In the genomic region with DNA sequence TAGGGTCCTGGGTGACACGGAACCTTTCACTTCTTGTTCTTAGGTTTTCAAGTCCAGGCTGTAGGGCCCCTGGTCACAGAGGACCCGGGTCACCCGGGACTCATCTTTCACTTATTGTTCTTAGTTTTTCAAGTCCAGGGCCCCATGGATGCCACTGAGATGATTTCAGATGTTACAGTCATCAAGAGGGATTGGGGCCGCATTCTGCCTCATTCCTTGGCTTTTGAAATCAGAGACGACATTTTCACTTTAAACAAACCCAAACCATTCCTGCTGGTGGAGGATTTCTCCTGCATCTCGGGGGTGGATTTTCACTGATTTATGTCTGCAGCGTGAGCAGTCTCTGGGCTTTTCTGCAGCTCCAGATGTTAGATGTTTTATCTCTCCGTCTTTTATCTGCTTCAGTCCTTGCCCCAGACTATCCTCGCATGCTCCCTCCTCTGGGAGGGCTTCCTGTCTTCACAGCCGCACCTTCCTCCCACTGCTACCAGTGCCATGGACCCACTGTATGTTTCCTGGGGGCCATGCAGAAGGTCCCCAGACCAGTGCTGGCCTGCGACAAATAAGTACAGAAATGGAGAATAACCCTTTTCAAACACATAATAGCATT, we compare ENCODE assay signal across 23 cellular contexts. TPM values are rescaled to one million over a fixed set of nuclear protein-coding genes. Genes with fewer than 3 reads are reported as not detected.
DNase-seq lines count a peak whose midpoint lies in the region; ATAC-seq and TF ChIP-seq lines count a peak whose summit lies in the region.
"Had no signal": no experiment of that assay in that cellular context is flagged by ENCODE, and none has a peak within 500 bp of the region (broad histone marks: within the 10 kb centered on the region; RNA-seq: fewer than 3 reads in every experiment).

No MANE protein-coding gene starts in this region.

- ATAC-seq in right cardiac atrium (no peak), GM19023 (IDR thresholded peaks at IDR 0.05; ENCODE audit: unreplicated experiment) (no peak)
- ATAC-seq in effector memory CD8-positive, alpha-beta T cell (replicated peaks): no peak
- ATAC-seq: activated CD4-positive, alpha-beta T cell treated with anti-CD3 and anti-CD28 coated beads for 36 hours; GM23338; left colon; Right ventricle myocardium inferior; stimulated activated naive CD8-positive, alpha-beta T cell treated with anti-CD3 and anti-CD28 coated beads, Interleukin-15, amount 100 ng/mL, for 72 hours had no signal

- DNase-seq in right cardiac atrium: peak in 2 of 3 donors; percentile 4 to 5
- DNase-seq in cardiac septum (ENCODE audit: low spot score): no peak
- DNase-seq in esophagus squamous epithelium (lab: John Stamatoyannopoulos, UW): no peak
- no peak for DNase-seq in vagina (ENCODE audit: extremely low spot score in 2 of 2)
- DNase-seq in effector memory CD8-positive, alpha-beta T cell: no peak
- DNase-seq in NOMO-1 (lab: John Stamatoyannopoulos, UW; ENCODE audit: unreplicated experiment in 2 of 2): no peak
- DNase-seq: 8988T; activated CD4-positive, alpha-beta T cell treated with anti-CD3 and anti-CD28 coated beads for 36 hours; C1 segment of cervical spinal cord; dermis blood vessel endothelial cell; glutamatergic neuron; left colon; MM.1S; NCI-H1694; spleen; stimulated activated CD4-positive, alpha-beta T cell treated with anti-CD3 and anti-CD28 coated beads, Interleukin-4, amount 100 ng/mL, for 4 hours; stimulated activated naive CD8-positive, alpha-beta T cell treated with anti-CD3 and anti-CD28 coated beads, Interleukin-15, amount 100 ng/mL, for 72 hours had no signal

- no peaks in the 10 kb centered on the region for H3K27me3 Mint-ChIP-seq in nephron (ENCODE audit: low read depth)
- H3K27me3 Mint-ChIP-seq in effector memory CD8-positive, alpha-beta T cell: peaks cover 0 to 33% of the 10 kb centered on the region in 2 donors
- H3K27me3 Mint-ChIP-seq: activated CD4-positive, alpha-beta T cell treated with anti-CD3 and anti-CD28 coated beads for 36 hours; activated naive CD8-positive, alpha-beta T cell; stimulated activated naive CD8-positive, alpha-beta T cell treated with anti-CD3 and anti-CD28 coated beads, Interleukin-15, amount 100 ng/mL, for 72 hours had no signal

- H3K36me3 ChIP-seq in esophagus squamous epithelium (peaks cover 0 to 25% (median 0%) of the 10 kb centered on the region in 3 donors), vagina (peaks cover 0 to 21% of the 10 kb centered on the region in 2 donors)
- H3K36me3 ChIP-seq: prostate gland, spleen had no signal

- H3K4me1 ChIP-seq in right cardiac atrium (ENCODE audit: control insufficient read depth, insufficient read depth, low read length) (no peaks in the 10 kb centered on the region), esophagus squamous epithelium (peaks cover 31 to 98% (median 69%) of the 10 kb centered on the region in 3 donors), vagina (peaks cover 74% of the 10 kb centered on the region)
- H3K4me1 ChIP-seq: prostate gland, spleen had no signal

- H3K9me3 Mint-ChIP-seq in nephron: no peaks in the 10 kb centered on the region
- no peaks in the 10 kb centered on the region for H3K9me3 Mint-ChIP-seq in effector memory CD8-positive, alpha-beta T cell
- H3K9me3 Mint-ChIP-seq: GM23338; stimulated activated naive CD8-positive, alpha-beta T cell treated with anti-CD3 and anti-CD28 coated beads, Interleukin-15, amount 100 ng/mL, for 72 hours had no signal

- peak overlapping the region in 2 of 3 experiments; percentile 51 to 71 for H3K4me3 Mint-ChIP-seq in nephron
- H3K4me3 Mint-ChIP-seq in effector memory CD8-positive, alpha-beta T cell: no peak overlapping the region
- H3K4me3 Mint-ChIP-seq: activated CD4-positive, alpha-beta T cell treated with anti-CD3 and anti-CD28 coated beads for 36 hours; activated naive CD8-positive, alpha-beta T cell; GM23338; stimulated activated naive CD8-positive, alpha-beta T cell treated with anti-CD3 and anti-CD28 coated beads, Interleukin-15, amount 100 ng/mL, for 72 hours had no signal

- TF ChIP-seq POLR2A in esophagus squamous epithelium (IDR thresholded peaks at IDR 0.05) (no peak), vagina (IDR thresholded peaks at IDR 0.05) (no peak)

- TF ChIP-seq CTCF in esophagus squamous epithelium (IDR thresholded peaks at IDR 0.05): no peak
- no peak for TF ChIP-seq CTCF in nephron (IDR thresholded peaks at IDR 0.05; ENCODE audit: unreplicated experiment in 3 of 3)
- no peak for TF ChIP-seq CTCF in vagina (IDR thresholded peaks at IDR 0.05)

- peaks cover 49% of the 10 kb centered on the region for H3K36me3 Mint-ChIP-seq in nephron (ENCODE audit: low read depth)
- H3K36me3 Mint-ChIP-seq in effector memory CD8-positive, alpha-beta T cell (ENCODE audit: insufficient read depth): no peaks in the 10 kb centered on the region
- H3K36me3 Mint-ChIP-seq: activated naive CD8-positive, alpha-beta T cell had no signal

- H3K27me3 ChIP-seq in right cardiac atrium (ENCODE audit: control insufficient read depth, insufficient read depth) (no peaks in the 10 kb centered on the region), esophagus squamous epithelium (no peaks in the 10 kb centered on the region), vagina (no peaks in the 10 kb centered on the region)

- H3K4me3 ChIP-seq in right cardiac atrium (ENCODE audit: low read length) (no peak overlapping the region), esophagus squamous epithelium (no peak overlapping the region), vagina (no peak overlapping the region)
- H3K4me3 ChIP-seq: GM23338, prostate gland, spleen had no signal

- H3K27ac ChIP-seq in right cardiac atrium (ENCODE audit: low read length) (no peak overlapping the region), esophagus squamous epithelium (peak overlapping the region in 3 of 4 donors; percentile 42 to 91 (median 90)), vagina (peak overlapping the region; percentile 92)
- H3K27ac ChIP-seq: prostate gland, spleen had no signal

- H3K9me3 ChIP-seq in right cardiac atrium (ENCODE audit: control insufficient read depth, low read length) (no peaks in the 10 kb centered on the region), esophagus squamous epithelium (no peaks in the 10 kb centered on the region), vagina (no peaks in the 10 kb centered on the region)
- H3K9me3 ChIP-seq: prostate gland, spleen had no signal

- intact Hi-C loops in right cardiac atrium (cut with DNase I): no loop called here
- intact Hi-C loops in cardiac septum (cut with DNase I): no loop called here
- intact Hi-C loops in esophagus squamous epithelium (cut with DNase I): no loop called here
- intact Hi-C loops in vagina (cut with DNase I): no loop called here

- H3K4me1 Mint-ChIP-seq in nephron: peaks cover 63% of the 10 kb centered on the region
- H3K4me1 Mint-ChIP-seq in effector memory CD8-positive, alpha-beta T cell (ENCODE audit: low read depth in 2 of 2): no peaks in the 10 kb centered on the region
- H3K4me1 Mint-ChIP-seq: activated CD4-positive, alpha-beta T cell treated with anti-CD3 and anti-CD28 coated beads for 36 hours; GM23338 had no signal

- H3K27ac Mint-ChIP-seq in nephron: peak overlapping the region; percentile 92 to 95 (median 95)
- no peak overlapping the region for H3K27ac Mint-ChIP-seq in effector memory CD8-positive, alpha-beta T cell
- H3K27ac Mint-ChIP-seq: activated CD4-positive, alpha-beta T cell treated with anti-CD3 and anti-CD28 coated beads for 36 hours; activated naive CD8-positive, alpha-beta T cell; GM23338 had no signal

- WGBS in right cardiac atrium: 83% methylated on average over 11 of the region's 11 CpGs
- WGBS in esophagus squamous epithelium, 2 donors: 72 to 82% methylated on average over 11 of the region's 11 CpGs

RNA-seq across cellular contexts. Expression of gene FBLN1, which starts 27.4 kb away (rescaled TPM):
- 100 to 1,000 TPM; 286 to 456 (median 397) TPM for total RNA-seq in right cardiac atrium
- 228 TPM for polyA plus RNA-seq in right cardiac atrium
- total RNA-seq in cardiac septum: 70.1 TPM
- 100 to 1,000 TPM in 2 of 4 donors, 10 to 100 TPM in 2; 33.7 to 546 (median 86.3) TPM for total RNA-seq in esophagus squamous epithelium
- total RNA-seq in vagina: 1,019 TPM
- total RNA-seq: activated CD4-positive, alpha-beta T cell treated with anti-CD3 and anti-CD28 coated beads for 36 hours had no signal

Comparison
In these comparisons a context has a peak if more than half of its experiments do, and no peak if none do; other contexts are left out.
1. DNase-seq: peak in right cardiac atrium (2 of 3); none in cardiac septum (single experiment), esophagus squamous epithelium (single experiment), vagina (0 of 2), effector memory CD8-positive, alpha-beta T cell (0 of 3) and NOMO-1 (0 of 2).
2. H3K27ac Mint-ChIP-seq: peak in nephron (3 of 3); none in effector memory CD8-positive, alpha-beta T cell (0 of 2).
3. H3K4me3 Mint-ChIP-seq: peak in nephron (2 of 3); none in effector memory CD8-positive, alpha-beta T cell (0 of 2).